Comparison of ENCODE assay signal across 10 cellular contexts in the genomic region with DNA sequence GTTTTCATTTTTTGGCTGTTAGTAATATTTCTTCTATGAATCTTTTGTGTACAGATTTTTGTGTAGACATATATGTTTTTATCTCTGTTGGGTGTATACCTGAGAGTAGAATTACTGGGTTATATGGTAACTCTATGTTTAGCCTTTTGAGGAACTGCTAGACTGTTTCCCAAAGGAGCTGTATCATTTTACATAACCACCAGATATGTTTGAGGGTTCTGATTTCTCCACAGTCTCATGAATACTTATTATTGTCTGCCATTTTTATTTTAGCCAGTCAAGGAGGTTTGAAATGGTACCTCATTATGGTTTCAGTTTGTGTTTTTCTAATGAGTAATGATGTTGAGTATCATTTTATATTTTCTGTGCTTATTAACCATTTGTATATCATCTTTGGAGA. TPM values are rescaled to one million over a fixed set of nuclear protein-coding genes. Genes with fewer than 3 reads are reported as not detected.
DNase-seq lines count a peak whose midpoint lies in the region; ATAC-seq, FAIRE-seq and TF ChIP-seq lines count a peak whose summit lies in the region.
"Had no signal": no experiment of that assay in that cellular context is flagged by ENCODE, and none has a peak within 500 bp of the region (broad histone marks: within the 10 kb centered on the region; RNA-seq: fewer than 3 reads in every experiment).

No MANE protein-coding gene starts in this region.

- no peak for TF ChIP-seq RAD21 in H1 (IDR thresholded peaks at IDR 0.05 in 1 of 2, conservative IDR thresholded peaks at IDR 0.05 in 1 of 2; ENCODE audit: low read depth in 2 of 2, low read length in 2 of 2)

- peaks cover 0 to 3% of the 10 kb centered on the region in 2 experiments for H4K20me1 ChIP-seq in H1 (replicated peaks in 1 of 2; ENCODE audit: control insufficient read depth in 1 of 2, insufficient read depth in 2 of 2, low read length in 2 of 2)

- POLR2A ChIA-PET in H1 (lab: Charles Lee; ENCODE audit: partially characterized antibody), result interaction anchor here (1.7 kb wide), 1 partner anchor 155 kb away, joined by 5 read pairs; the partner anchor contains the start of gene PPM1A

- TF ChIP-seq CTCF in GM12865 (IDR thresholded peaks at IDR 0.05; ENCODE audit: insufficient read depth, low read depth, low read length, missing control alignments), result no peak
- no peak for TF ChIP-seq CTCF in H1 (IDR thresholded peaks at IDR 0.05; ENCODE audit: control extremely low read depth in 1 of 3, insufficient read depth in 1 of 3, low read depth in 1 of 3, low read length in 3 of 3)
- no peak for TF ChIP-seq CTCF in psoas muscle (IDR thresholded peaks at IDR 0.05)

- H2AK5ac ChIP-seq in H1 (ENCODE audit: low read depth, low read length), result no peak overlapping the region

- H3K4me1 ChIP-seq in NT2/D1 (ENCODE audit: insufficient read depth, insufficient read length) (no peaks in the 10 kb centered on the region), H1 (replicated peaks in 1 of 4; ENCODE audit: control insufficient read depth in 3 of 4, insufficient read depth in 4 of 4, low read length in 3 of 4) (peaks cover 5 to 10% (median 9%) of the 10 kb centered on the region in 4 experiments), psoas muscle (peaks cover 39% of the 10 kb centered on the region)

- ATAC-seq in psoas muscle (no peak), GM21717 (IDR thresholded peaks at IDR 0.05; ENCODE audit: unreplicated experiment) (no peak)

- peaks cover 22% of the 10 kb centered on the region for H3K36me3 ChIP-seq in NT2/D1 (ENCODE audit: insufficient read depth, insufficient read length, low read length)
- H3K36me3 ChIP-seq in H1 (ENCODE audit: control insufficient read depth in 2 of 4, insufficient read depth in 4 of 4, low read length in 3 of 4), result peaks cover 0 to 9% (median 2%) of the 10 kb centered on the region in 4 experiments; a peak in 2 of 8 replicates
- H3K36me3 ChIP-seq in psoas muscle (ENCODE audit: insufficient read depth in 1 of 2, low read depth in 1 of 2), result peaks cover 3 to 5% of the 10 kb centered on the region in 2 donors

- H3K56ac ChIP-seq in H1 (replicated peaks; ENCODE audit: insufficient read length, low read depth, low read length), result no peak overlapping the region

- H3K9ac ChIP-seq in NT2/D1 (ENCODE audit: insufficient read length, low read depth) (peak overlapping the region; percentile 88), H1 (replicated peaks in 1 of 4; ENCODE audit: extremely low read depth in 1 of 4, low read depth in 3 of 4, low read length in 3 of 4) (no peak overlapping the region)

- H2BK120ac ChIP-seq in H1 (replicated peaks; ENCODE audit: low read depth, low read length), result no peak overlapping the region

- no peak overlapping the region for H3K14ac ChIP-seq in H1 (ENCODE audit: insufficient read length)

- peaks cover 5% of the 10 kb centered on the region; the same call in 1 of the 2 replicates for H3K79me1 ChIP-seq in H1 (ENCODE audit: low read depth, low read length)

- FAIRE-seq in H1 (lab: Jason Lieb, UNC), result no peak

- no peak overlapping the region for H3K23ac ChIP-seq in H1 (ENCODE audit: insufficient read length)

- H3K9me3 ChIP-seq in NT2/D1 (ENCODE audit: insufficient read depth, low read length), result no peaks in the 10 kb centered on the region; the same call in 1 of the 2 replicates
- H3K9me3 ChIP-seq in H1 (ENCODE audit: insufficient read depth in 2 of 2, low read depth in 1 of 2, low read length in 1 of 2), result no peaks in the 10 kb centered on the region
- no peaks in the 10 kb centered on the region for H3K9me3 ChIP-seq in psoas muscle

- no peak for TF ChIP-seq POLR2A in H1 (IDR thresholded peaks at IDR 0.05; ENCODE audit: control extremely low read depth in 1 of 2, low read depth in 2 of 2, low read length in 2 of 2)

- no peaks in the 10 kb centered on the region for H3K27me3 ChIP-seq in NT2/D1 (ENCODE audit: insufficient read depth, insufficient read length)
- no peaks in the 10 kb centered on the region for H3K27me3 ChIP-seq in H1 (replicated peaks in 1 of 4; ENCODE audit: control insufficient read depth in 3 of 4, extremely low read depth in 1 of 4, insufficient read depth in 3 of 4, low read length in 3 of 4)
- H3K27me3 ChIP-seq in psoas muscle (ENCODE audit: insufficient read depth in 3 of 3, low read length in 2 of 3), result no peaks in the 10 kb centered on the region

- H3K23me2 ChIP-seq in H1 (ENCODE audit: low read depth, low read length), result peaks cover 7% of the 10 kb centered on the region; the same call in 1 of the 2 replicates

- no peak overlapping the region for H3K4ac ChIP-seq in H1 (replicated peaks; ENCODE audit: insufficient read length, low read depth, low read length)

- no peak for TF ChIP-seq EP300 in H1 (IDR thresholded peaks at IDR 0.05; ENCODE audit: borderline replicate concordance in 1 of 2, low read depth in 2 of 2, low read length in 2 of 2)

- intact Hi-C loops in psoas muscle (cut with DNase I), result loop anchor here (5.0 to 10.0 kb wide), 4 partner anchors 64 to 154 kb away; partner anchors contain the start of gene PPM1A (in 1 of the 2)

- no peak overlapping the region for H4K8ac ChIP-seq in H1 (ENCODE audit: extremely low read depth, insufficient read depth, low read length)

- H2BK20ac ChIP-seq in H1 (ENCODE audit: low read length), result no peak overlapping the region

- CTCF ChIA-PET in H1 (lab: Charles Lee; ENCODE audit: partially characterized antibody), result interaction anchor here (1.7 kb wide), 1 partner anchor 14 kb away, joined by 5 read pairs; no protein-coding TSS in a partner anchor

- H3K4me3 ChIP-seq in GM12865 (ENCODE audit: low read depth, low read length) (peak overlapping the region; percentile 68), NT2/D1 (ENCODE audit: insufficient read length, low read depth) (peak overlapping the region; percentile 90), H1 (ENCODE audit: extremely low read depth in 1 of 4, insufficient read depth in 2 of 4, low read depth in 3 of 4, low read length in 4 of 4) (peak overlapping the region in 2 of 4 experiments; percentile 91 to 95; a peak in 5 of 8 replicates), psoas muscle (peak overlapping the region; percentile 87)

- DNase-seq in GM12865 (ENCODE audit: low read depth) (no peak), NT2/D1 (ENCODE audit: low read depth, low spot score) (no peak), H1 (ENCODE audit: low read depth in 1 of 2, low spot score in 2 of 2) (no peak), psoas muscle (no peak), NCI-H2227 treated with DMSO at 0.1 percent for 48 hours (lab: John Stamatoyannopoulos, UW) (no peak), LoVo (ENCODE audit: low spot score) (no peak)
- DNase-seq in effector CD4-positive, alpha-beta T cell, result no peak
- DNase-seq: activated CD4-positive, alpha-beta T cell treated with anti-CD3 and anti-CD28 coated beads, Interleukin-2, amount 50 U/mL, for 4 hours; stimulated activated CD4-positive, alpha-beta T cell treated with anti-CD3 and anti-CD28 coated beads, Interleukin-12 subunit alpha, Interleukin-12 subunit beta, amount 100 ng/mL, for 4 hours had no signal

- no peak overlapping the region for H2BK5ac ChIP-seq in H1 (ENCODE audit: low read depth, low read length)

- H2AFZ ChIP-seq in H1 (ENCODE audit: low read length), result no peak overlapping the region

- H3K79me2 ChIP-seq in H1 (ENCODE audit: control insufficient read depth in 1 of 2, insufficient read depth in 2 of 2, low read length in 2 of 2), result peaks cover 6 to 59% of the 10 kb centered on the region in 2 experiments; a peak in 3 of 4 replicates

- H2BK15ac ChIP-seq in H1 (ENCODE audit: low read length), result no peak overlapping the region

- no peak overlapping the region for H4K91ac ChIP-seq in H1 (replicated peaks; ENCODE audit: insufficient read length, low read length)

- H3K18ac ChIP-seq in H1 (ENCODE audit: extremely low read depth, low read length), result no peak overlapping the region

- no peak overlapping the region for H4K5ac ChIP-seq in H1 (ENCODE audit: insufficient read length, low read depth, low read length)

- no peak overlapping the region for H3K27ac ChIP-seq in H1 (ENCODE audit: low read depth, low read length)
- H3K27ac ChIP-seq in psoas muscle, result peak overlapping the region; percentile 97

- no peak overlapping the region for H2BK12ac ChIP-seq in H1 (ENCODE audit: low read depth, low read length)

- peak overlapping the region; percentile 88 to 89; a peak in 3 of 4 replicates for H3K4me2 ChIP-seq in H1 (ENCODE audit: insufficient read depth in 1 of 2, low read depth in 2 of 2, low read length in 2 of 2)

TF ChIP-seq in H1, 55 proteins besides CTCF, POLR2A, EP300 and RAD21 (continues in another document):
- TF ChIP-seq PHF8 (conservative IDR thresholded peaks at IDR 0.05; ENCODE audit: low read depth, low read length) (no peak), CHD2 (IDR thresholded peaks at IDR 0.05; ENCODE audit: low read length) (no peak), NRF1 (IDR thresholded peaks at IDR 0.05; ENCODE audit: low read depth, low read length) (no peak), POLR2AphosphoS5 (IDR thresholded peaks at IDR 0.05; ENCODE audit: low read depth, low read length) (no peak), EZH2 (IDR thresholded peaks at IDR 0.05; ENCODE audit: low read depth, low read length, severe bottlenecking) (no peak), SIRT6 (IDR thresholded peaks at IDR 0.05; ENCODE audit: low read length) (no peak), BCL11A (IDR thresholded peaks at IDR 0.05; ENCODE audit: low read depth in 2 of 2, low read length in 2 of 2) (no peak), EGR1 (IDR thresholded peaks at IDR 0.05; ENCODE audit: borderline replicate concordance, low read depth, low read length) (no peak), KDM5A (IDR thresholded peaks at IDR 0.05; ENCODE audit: low read length) (no peak), TCF12 (IDR thresholded peaks at IDR 0.05; ENCODE audit: low read depth, low read length) (no peak), SP1 (IDR thresholded peaks at IDR 0.05; ENCODE audit: low read depth, low read length) (no peak)
- TF ChIP-seq, protein P1, sequence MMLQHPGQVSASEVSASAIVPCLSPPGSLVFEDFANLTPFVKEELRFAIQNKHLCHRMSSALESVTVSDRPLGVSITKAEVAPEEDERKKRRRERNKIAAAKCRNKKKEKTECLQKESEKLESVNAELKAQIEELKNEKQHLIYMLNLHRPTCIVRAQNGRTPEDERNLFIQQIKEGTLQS (IDR thresholded peaks at IDR 0.05; ENCODE audit: insufficient read depth, low read depth, low read length), result no peak

RNA-seq across cellular contexts. Expression of gene PCNX4, which starts 1.9 kb away (rescaled TPM):
- 34.3 and 35.5 TPM in 2 replicates for total RNA-seq in H1 (2021; fragmentation: NEBNext Ultra II Directional; extraction: Animal tissue kit (Norgen Biotek cat#: 25700))
- polyA plus RNA-seq in H1 (2011; rRNA removed), result 28.4 and 31.8 TPM in 2 replicates
- 24.1 TPM for polyA plus RNA-seq in H1 (2011; cell fraction: cytosol; rRNA removed)
- polyA plus RNA-seq in H1 (2011; cell fraction: nucleus; rRNA removed), result 28.7 TPM
- polyA plus RNA-seq in H1 (2012, experiment 1 of 2), result 14.2 to 19.8 TPM (median 16.8 TPM) in 4 replicates
- polyA plus RNA-seq in H1 (2012, experiment 2 of 2), result 1.5 TPM
- polyA plus RNA-seq in H1 (2013, experiment 1 of 2), result 39.8 TPM
- polyA plus RNA-seq in H1 (2013, experiment 2 of 2), result 47.5 TPM
- 65.7 and 108 TPM in 2 replicates for polyA minus RNA-seq in H1 (2011; rRNA and poly(A)+ RNA removed)
- polyA minus RNA-seq in H1 (2011; cell fraction: cytosol; rRNA and poly(A)+ RNA removed), result 19.4 TPM
- polyA minus RNA-seq in H1 (2011; cell fraction: nucleus; rRNA and poly(A)+ RNA removed), result 169 TPM
- total RNA-seq in psoas muscle, result 10 to 100 TPM; 24.4 to 41.4 (median 38.5) TPM
- polyA plus RNA-seq in psoas muscle, result 10 to 100 TPM; 13.0 to 21.6 (median 20.1) TPM
